Comparison of ENCODE assay signal across 7 cellular contexts in genomic region chr10:1057106-1057657, GRCh38. TPM values are rescaled to one million over a fixed set of nuclear protein-coding genes. Genes with fewer than 3 reads are reported as not detected.
A peak's percentile ranks its signal among the peaks of the same experiment; 100 is the strongest.
DNase-seq lines count a peak whose midpoint lies in the region; ATAC-seq lines count a peak whose summit lies in the region.

No MANE protein-coding gene starts in this region.

- no peaks in the 10 kb centered on the region for H3K9me3 Mint-ChIP-seq in activated naive CD8-positive, alpha-beta T cell treated with anti-CD3 and anti-CD28 coated beads, Interleukin-2, amount 50 U/mL, for 24 hours
- H3K9me3 Mint-ChIP-seq in stimulated activated memory B cell treated with anti-CD40 and anti-IgM and Interleukin-4, amounts not matched to agents 10 μg/mL and 1 μg/mL and 100 μg/mL, for 72 hours, result no peaks in the 10 kb centered on the region

- H3K36me3 Mint-ChIP-seq in activated naive CD8-positive, alpha-beta T cell treated with anti-CD3 and anti-CD28 coated beads, Interleukin-2, amount 50 U/mL, for 24 hours (ENCODE audit: low read depth), result peaks cover 22% of the 10 kb centered on the region
- peaks cover 14% of the 10 kb centered on the region for H3K36me3 Mint-ChIP-seq in stimulated activated memory B cell treated with anti-CD40 and anti-IgM and Interleukin-4, amounts not matched to agents 10 μg/mL and 1 μg/mL and 100 μg/mL, for 72 hours

- peak overlapping the region; percentile 91 for H3K4me3 Mint-ChIP-seq in activated naive CD8-positive, alpha-beta T cell treated with anti-CD3 and anti-CD28 coated beads, Interleukin-2, amount 50 U/mL, for 24 hours
- peak overlapping the region; percentile 96 for H3K4me3 Mint-ChIP-seq in stimulated activated memory B cell treated with anti-CD40 and anti-IgM and Interleukin-4, amounts not matched to agents 10 μg/mL and 1 μg/mL and 100 μg/mL, for 72 hours

- H3K4me1 Mint-ChIP-seq in activated naive CD8-positive, alpha-beta T cell treated with anti-CD3 and anti-CD28 coated beads, Interleukin-2, amount 50 U/mL, for 24 hours, result peaks cover 85% of the 10 kb centered on the region
- peaks cover 79% of the 10 kb centered on the region for H3K4me1 Mint-ChIP-seq in stimulated activated memory B cell treated with anti-CD40 and anti-IgM and Interleukin-4, amounts not matched to agents 10 μg/mL and 1 μg/mL and 100 μg/mL, for 72 hours

- no peaks in the 10 kb centered on the region for H3K27me3 Mint-ChIP-seq in activated naive CD8-positive, alpha-beta T cell treated with anti-CD3 and anti-CD28 coated beads, Interleukin-2, amount 50 U/mL, for 24 hours
- no peaks in the 10 kb centered on the region for H3K27me3 Mint-ChIP-seq in stimulated activated memory B cell treated with anti-CD40 and anti-IgM and Interleukin-4, amounts not matched to agents 10 μg/mL and 1 μg/mL and 100 μg/mL, for 72 hours

- H3K9ac ChIP-seq in HUES64 (ENCODE audit: low read depth, low read length) (peak overlapping the region; percentile 97), iPS-15b (ENCODE audit: low read depth, low read length) (peak overlapping the region; percentile 66)

- WGBS in HUES64, result 2% methylated on average over 25 of the region's 26 CpGs

- peak overlapping the region; percentile 100 for H3K4me3 ChIP-seq in HUES64 (ENCODE audit: low read length)
- peak overlapping the region; percentile 96 for H3K4me3 ChIP-seq in iPS-15b (ENCODE audit: low read depth, low read length)

- H3K36me3 ChIP-seq in HUES64 (ENCODE audit: insufficient read depth, low read length) (peaks cover 19% of the 10 kb centered on the region), iPS-15b (ENCODE audit: control insufficient read depth, insufficient read depth, low read length) (no peaks in the 10 kb centered on the region)

- H3K27ac ChIP-seq in HUES64 (ENCODE audit: low read depth, low read length), result no peak overlapping the region

- H3K27me3 ChIP-seq in HUES64 (ENCODE audit: insufficient read depth, low read length) (no peaks in the 10 kb centered on the region), iPS-15b (ENCODE audit: control insufficient read depth, insufficient read depth, low read length) (no peaks in the 10 kb centered on the region)

- H3K9me3 ChIP-seq in HUES64 (ENCODE audit: insufficient read depth, low read depth, low read length) (no peaks in the 10 kb centered on the region), iPS-15b (ENCODE audit: control insufficient read depth, insufficient read depth, low read length) (no peaks in the 10 kb centered on the region)

- peak overlapping the region; percentile 86 for H3K27ac Mint-ChIP-seq in activated naive CD8-positive, alpha-beta T cell treated with anti-CD3 and anti-CD28 coated beads, Interleukin-2, amount 50 U/mL, for 24 hours
- peak overlapping the region; percentile 95 for H3K27ac Mint-ChIP-seq in stimulated activated memory B cell treated with anti-CD40 and anti-IgM and Interleukin-4, amounts not matched to agents 10 μg/mL and 1 μg/mL and 100 μg/mL, for 72 hours

- no peak for ATAC-seq in activated naive CD8-positive, alpha-beta T cell treated with anti-CD3 and anti-CD28 coated beads, Interleukin-2, amount 50 U/mL, for 24 hours
- no peak for ATAC-seq in stimulated activated memory B cell treated with anti-CD40 and anti-IgM and Interleukin-4, amounts not matched to agents 10 μg/mL and 1 μg/mL and 100 μg/mL, for 72 hours
- ATAC-seq in GM21619 (IDR thresholded peaks at IDR 0.05; ENCODE audit: unreplicated experiment), result no peak

- H3K4me1 ChIP-seq in HUES64 (ENCODE audit: insufficient read depth, low read length) (peaks cover 12% of the 10 kb centered on the region), iPS-15b (ENCODE audit: control insufficient read depth, insufficient read depth, low read length) (peaks cover 5% of the 10 kb centered on the region)

- peak; percentile 22 for DNase-seq in GM19238 (ENCODE audit: insufficient read length, low spot score)
- no peak for DNase-seq in activated naive CD8-positive, alpha-beta T cell treated with anti-CD3 and anti-CD28 coated beads, Interleukin-2, amount 50 U/mL, for 24 hours
- DNase-seq in cortex of kidney (lab: John Stamatoyannopoulos, UW), result no peak

RNA-seq across cellular contexts. Expression of gene WDR37, which starts 1.0 kb away (rescaled TPM):
- 6.6 TPM for polyA plus RNA-seq in HUES64 (2013, experiment 1 of 2)
- 7.2 TPM for polyA plus RNA-seq in HUES64 (2013, experiment 2 of 2)

RNA-seq across cellular contexts. Expression of gene IDI1, which starts 8.3 kb away (rescaled TPM):
- polyA plus RNA-seq in HUES64 (2013, experiment 1 of 2), result 122 TPM
- polyA plus RNA-seq in HUES64 (2013, experiment 2 of 2), result 142 TPM

RNA-seq across cellular contexts. Expression of gene IDI2, which starts 31.5 kb away (rescaled TPM):
- polyA plus RNA-seq in HUES64 (2013, experiment 1 of 2), result not detected
- not detected for polyA plus RNA-seq in HUES64 (2013, experiment 2 of 2)
